ENCODE assay signal across 9 cellular contexts in the genomic region with DNA sequence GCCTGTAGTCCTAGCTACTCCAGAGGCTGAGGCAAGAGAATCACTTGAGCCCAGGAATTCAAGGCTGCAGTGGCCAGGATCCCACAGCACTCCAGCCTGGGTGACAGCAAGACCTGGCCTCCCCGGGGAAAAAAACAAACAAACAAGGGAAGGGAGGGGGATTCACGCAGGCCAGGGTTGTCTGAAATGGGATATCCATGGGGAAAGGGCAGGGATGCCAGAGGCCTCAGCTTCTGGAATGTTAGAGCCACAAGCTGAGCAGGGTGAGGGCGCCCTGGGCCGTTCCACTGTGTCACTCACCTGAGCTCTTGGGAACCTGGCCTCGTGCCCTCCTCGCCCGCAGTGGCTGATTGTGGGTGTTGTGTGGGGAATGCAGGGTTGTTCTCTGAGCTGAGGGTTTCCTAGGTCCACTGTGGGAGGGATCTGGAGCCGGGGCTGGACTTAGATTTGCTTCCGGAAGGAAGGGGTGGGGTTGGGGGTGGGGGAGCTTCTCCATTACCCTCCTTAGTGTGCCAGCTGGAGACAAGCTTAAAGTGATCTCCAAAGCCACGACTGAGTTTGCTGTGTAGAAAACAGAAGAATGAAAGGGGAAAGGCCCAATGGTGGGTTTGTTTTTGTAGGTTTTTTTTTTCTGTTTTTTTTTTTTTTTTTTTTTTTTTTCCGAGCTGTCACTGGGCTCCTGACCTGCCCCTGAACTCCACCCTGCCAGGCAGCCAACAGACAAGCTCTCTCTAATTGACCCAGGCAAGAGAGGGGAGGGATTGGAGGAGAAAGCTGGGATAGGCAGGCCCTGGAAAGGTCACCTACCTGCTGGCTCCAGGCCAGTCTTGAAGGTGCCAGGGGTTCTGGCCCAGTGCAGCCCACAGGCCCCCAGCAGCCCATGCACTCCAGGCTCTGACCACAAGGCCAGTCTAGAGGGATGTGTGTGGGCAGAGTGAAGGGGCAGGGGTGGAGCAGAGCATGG. TPM values are rescaled to one million over a fixed set of nuclear protein-coding genes. Genes with fewer than 3 reads are reported as not detected.
DNase-seq lines count a peak whose midpoint lies in the region; ATAC-seq, FAIRE-seq and TF ChIP-seq lines count a peak whose summit lies in the region.
"Had no signal": no experiment of that assay in that cellular context is flagged by ENCODE, and none has a peak within 500 bp of the region (broad histone marks: within the 10 kb centered on the region; RNA-seq: fewer than 3 reads in every experiment).

SULT1A1 (minus strand) TSS at position 414 of the 964 bp plus-strand sequence. CDS start 1,189 bp downstream, outside the sequence.

- H3K36me3 ChIP-seq in CD8-positive, alpha-beta T cell (ENCODE audit: insufficient read depth, low read length): no peaks in the 10 kb centered on the region
- H3K36me3 ChIP-seq in NT2/D1 (ENCODE audit: insufficient read depth, insufficient read length, low read length) (no peaks in the 10 kb centered on the region), osteoblast (ENCODE audit: insufficient read depth, low read length) (no peaks in the 10 kb centered on the region)

- peaks cover 9% of the 10 kb centered on the region for H3K4me1 Mint-ChIP-seq in CD8-positive, alpha-beta T cell (ENCODE audit: low read depth)

- CTCF ChIA-PET in CD8-positive, alpha-beta T cell (lab: Charles Lee): no interaction called here

- no peaks in the 10 kb centered on the region for H3K79me2 ChIP-seq in osteoblast (ENCODE audit: insufficient read depth, low read length)

- H3K27ac Mint-ChIP-seq in CD8-positive, alpha-beta T cell: no peak within 1 kb of the TSS

- H3K4me1 ChIP-seq in CD8-positive, alpha-beta T cell (ENCODE audit: insufficient read depth, low read length): peaks cover 11% of the 10 kb centered on the region
- H3K4me1 ChIP-seq in NT2/D1 (ENCODE audit: insufficient read depth, insufficient read length) (peaks cover 20% of the 10 kb centered on the region), osteoblast (ENCODE audit: insufficient read depth, low read length) (no peaks in the 10 kb centered on the region)

- H3K27me3 ChIP-seq in CD8-positive, alpha-beta T cell (ENCODE audit: insufficient read depth, low read length): no peaks in the 10 kb centered on the region
- H3K27me3 ChIP-seq in NT2/D1 (ENCODE audit: insufficient read depth, insufficient read length) (no peaks in the 10 kb centered on the region), osteoblast (ENCODE audit: insufficient read depth, low read length) (no peaks in the 10 kb centered on the region)

- POLR2A ChIA-PET in CD8-positive, alpha-beta T cell (lab: Charles Lee): interaction anchor here (1.0 kb wide), 1 partner anchor 14 kb away, joined by 3 read pairs; no protein-coding TSS in a partner anchor

- no peaks in the 10 kb centered on the region for H3K9me3 ChIP-seq in CD8-positive, alpha-beta T cell (ENCODE audit: low read length)
- H3K9me3 ChIP-seq in NT2/D1 (ENCODE audit: insufficient read depth, low read length) (no peaks in the 10 kb centered on the region), osteoblast (ENCODE audit: low read depth, low read length) (no peaks in the 10 kb centered on the region)

- no peaks in the 10 kb centered on the region for H3K27me3 Mint-ChIP-seq in CD8-positive, alpha-beta T cell (ENCODE audit: low read depth)

- H3K27ac ChIP-seq in CD8-positive, alpha-beta T cell (ENCODE audit: low read depth, low read length): no peak within 1 kb of the TSS
- H3K27ac ChIP-seq in osteoblast (ENCODE audit: low read depth, low read length): no peak within 1 kb of the TSS

- H3K4me3 ChIP-seq in CD8-positive, alpha-beta T cell (ENCODE audit: low read depth, low read length): no peak within 1 kb of the TSS
- H3K4me3 ChIP-seq in NT2/D1 (ENCODE audit: insufficient read length, low read depth) (peak within 1 kb of the TSS; percentile 8), fibroblast of villous mesenchyme (ENCODE audit: low read depth, low read length) (peak within 1 kb of the TSS; percentile 50), osteoblast (ENCODE audit: insufficient read depth, low read length) (no peak within 1 kb of the TSS)

- peaks cover 10% of the 10 kb centered on the region for H3K36me3 Mint-ChIP-seq in CD8-positive, alpha-beta T cell

- no peak for ATAC-seq in CD8-positive, alpha-beta T cell
- ATAC-seq in HG03439 (IDR thresholded peaks at IDR 0.05; ENCODE audit: unreplicated experiment) (no peak), HG02642 (IDR thresholded peaks at IDR 0.05; ENCODE audit: poor library complexity, unreplicated experiment) (no peak)

- DNase-seq in CD8-positive, alpha-beta T cell: no peak
- DNase-seq in NT2/D1 (ENCODE audit: low read depth, low spot score): no peak
- no peak for DNase-seq in fibroblast of villous mesenchyme (ENCODE audit: low read depth)
- DNase-seq in osteoblast (ENCODE audit: insufficient read length, low spot score, missing footprints): peak; percentile 84
- DNase-seq in HTR-8/SVneo (ENCODE audit: insufficient read length, low spot score): no peak
- no peak for DNase-seq in inferior parietal cortex (ENCODE audit: extremely low spot score)
- DNase-seq: activated CD4-positive, alpha-beta T cell treated with anti-CD3 and anti-CD28 coated beads, Interleukin-2, amount 50 U/mL, for 1 hour had no signal

- no peak for FAIRE-seq in HTR-8/SVneo (lab: Jason Lieb, UNC)

- no peaks in the 10 kb centered on the region for H4K20me1 ChIP-seq in osteoblast (ENCODE audit: insufficient read depth, low read length)

- intact Hi-C loops in CD8-positive, alpha-beta T cell (cut with DNase I, micrococcal nuclease): no loop called here

- no peak within 1 kb of the TSS for H2AFZ ChIP-seq in osteoblast (ENCODE audit: low read length)

- H3K9ac ChIP-seq in NT2/D1 (ENCODE audit: insufficient read length, low read depth): peak within 1 kb of the TSS; percentile 71

- peak within 1 kb of the TSS; percentile 8 for H3K4me3 Mint-ChIP-seq in CD8-positive, alpha-beta T cell

- no peaks in the 10 kb centered on the region for H3K9me3 Mint-ChIP-seq in CD8-positive, alpha-beta T cell

- H3K4me2 ChIP-seq in osteoblast (ENCODE audit: insufficient read depth, low read length): no peak within 1 kb of the TSS

- no peak for TF ChIP-seq CTCF in CD8-positive, alpha-beta T cell (IDR thresholded peaks at IDR 0.05)
- TF ChIP-seq CTCF in fibroblast of villous mesenchyme (IDR thresholded peaks at IDR 0.05; ENCODE audit: insufficient read depth, low read depth, low read length) (no peak), osteoblast (IDR thresholded peaks at IDR 0.05; ENCODE audit: extremely low read depth, low read depth, low read length) (no peak)

RNA-seq across cellular contexts. Expression of gene SULT1A1, which starts in this region (rescaled TPM):
- 1 to 10 TPM; 9.9 to 10.0 TPM for total RNA-seq in CD8-positive, alpha-beta T cell
- total RNA-seq in fibroblast of villous mesenchyme (under 0.01 and 1.6 TPM in 2 replicates), osteoblast (1.8 and 2.9 TPM in 2 replicates)

Comparison
In these comparisons a context has a peak if more than half of its experiments do, and no peak if none do; other contexts are left out.
1. H3K4me3 ChIP-seq: peak in NT2/D1 (single experiment) and fibroblast of villous mesenchyme (single experiment); none in CD8-positive, alpha-beta T cell (single experiment) and osteoblast (single experiment).